25 cellular contexts compared by ENCODE assay signal in genomic region chr1:237774246-237774645, GRCh38.
"Had no signal": no experiment of that assay in that cellular context is flagged by ENCODE, and none has a peak within 500 bp of the region (broad histone marks: within the 10 kb centered on the region; RNA-seq: fewer than 3 reads in every experiment).

No MANE protein-coding gene starts in this region.

- H3K27ac Mint-ChIP-seq: activated CD4-positive, alpha-beta memory T cell treated with anti-CD3 and anti-CD28 coated beads, Interleukin-2, amount 10 ng/mL, durations not matched to agents 7 days and 5 days; activated naive CD4-positive, alpha-beta T cell treated with anti-CD3 and anti-CD28 coated beads, Interleukin-2, amount 10 ng/mL, durations not matched to agents 7 days and 5 days; activated naive CD8-positive, alpha-beta T cell treated with anti-CD3 and anti-CD28 coated beads for 36 hours; activated T-helper 17 cell treated with anti-CD3 and anti-CD28 coated beads, Interleukin-2, amount 50 U/mL, for 72 hours; T-cell had no signal

- H3K27me3 Mint-ChIP-seq: activated CD4-positive, alpha-beta memory T cell treated with anti-CD3 and anti-CD28 coated beads, Interleukin-2, amount 10 ng/mL, durations not matched to agents 7 days and 5 days; activated naive CD4-positive, alpha-beta T cell treated with anti-CD3 and anti-CD28 coated beads, Interleukin-2, amount 10 ng/mL, durations not matched to agents 7 days and 5 days; activated naive CD8-positive, alpha-beta T cell treated with anti-CD3 and anti-CD28 coated beads for 36 hours; T-cell had no signal

- H3K4me3 Mint-ChIP-seq: activated CD4-positive, alpha-beta memory T cell treated with anti-CD3 and anti-CD28 coated beads, Interleukin-2, amount 10 ng/mL, durations not matched to agents 7 days and 5 days; activated naive CD4-positive, alpha-beta T cell treated with anti-CD3 and anti-CD28 coated beads, Interleukin-2, amount 10 ng/mL, durations not matched to agents 7 days and 5 days; activated naive CD8-positive, alpha-beta T cell treated with anti-CD3 and anti-CD28 coated beads for 36 hours; activated T-helper 17 cell treated with anti-CD3 and anti-CD28 coated beads, Interleukin-2, amount 50 U/mL, for 72 hours; T-cell had no signal

- H3K27ac ChIP-seq: brain microvascular endothelial cell, cardiac muscle cell, KMS-11, SK-N-MC, VCaP had no signal

- DNase-seq: activated CD4-positive, alpha-beta memory T cell treated with anti-CD3 and anti-CD28 coated beads, Interleukin-2, amount 10 ng/mL, durations not matched to agents 7 days and 5 days; activated CD4-positive, alpha-beta T cell treated with anti-CD3 and anti-CD28 coated beads, Interleukin-2, amount 50 U/mL, for 1 hour; activated CD4-positive, CD25-positive, alpha-beta regulatory T cell; activated gamma-delta T cell treated with Interleukin-2 at 50 U/mL for 16 hours; activated naive CD4-positive, alpha-beta T cell treated with anti-CD3 and anti-CD28 coated beads, Interleukin-2, amount 10 ng/mL, durations not matched to agents 7 days and 5 days; activated naive CD8-positive, alpha-beta T cell treated with anti-CD3 and anti-CD28 coated beads for 36 hours; activated T-cell treated with anti-CD3 and anti-CD28 coated beads for 4 hours; activated T-cell treated with anti-CD3 and anti-CD28 coated beads, Interleukin-2, amount 50 U/mL, for 48 hours; brain microvascular endothelial cell; MM.1S; NCI-H1105; NCI-H1436; NCI-H1694 treated with DMSO at 0.1 percent for 48 hours; NCI-H2081; NCI-H510A treated with DMSO at 0.1 percent for 48 hours; NCI-H69; SIG-M5; T-cell; T-helper 2 cell; T1000 had no signal

- H3K4me3 ChIP-seq: cardiac muscle cell, SK-N-MC had no signal

- H3K36me3 Mint-ChIP-seq: activated naive CD4-positive, alpha-beta T cell treated with anti-CD3 and anti-CD28 coated beads, Interleukin-2, amount 10 ng/mL, durations not matched to agents 7 days and 5 days; activated naive CD8-positive, alpha-beta T cell treated with anti-CD3 and anti-CD28 coated beads for 36 hours; T-cell had no signal

- H3K9ac ChIP-seq: KMS-11 had no signal

- H3K36me3 ChIP-seq: brain microvascular endothelial cell had no signal

- H3K27me3 ChIP-seq: brain microvascular endothelial cell, cardiac muscle cell had no signal

- ATAC-seq: activated T-helper 17 cell treated with anti-CD3 and anti-CD28 coated beads, Interleukin-2, amount 50 U/mL, for 72 hours; T-cell had no signal

- H3K9me3 Mint-ChIP-seq: activated CD4-positive, alpha-beta memory T cell treated with anti-CD3 and anti-CD28 coated beads, Interleukin-2, amount 10 ng/mL, durations not matched to agents 7 days and 5 days; activated naive CD8-positive, alpha-beta T cell treated with anti-CD3 and anti-CD28 coated beads for 36 hours had no signal

- H3K4me2 ChIP-seq: KMS-11 had no signal

- H3K4me1 Mint-ChIP-seq: activated naive CD4-positive, alpha-beta T cell treated with anti-CD3 and anti-CD28 coated beads, Interleukin-2, amount 10 ng/mL, durations not matched to agents 7 days and 5 days; activated naive CD8-positive, alpha-beta T cell treated with anti-CD3 and anti-CD28 coated beads for 36 hours; activated T-helper 17 cell treated with anti-CD3 and anti-CD28 coated beads, Interleukin-2, amount 50 U/mL, for 72 hours; T-cell had no signal
